27 cellular contexts compared by ENCODE assay signal in the genomic region with DNA sequence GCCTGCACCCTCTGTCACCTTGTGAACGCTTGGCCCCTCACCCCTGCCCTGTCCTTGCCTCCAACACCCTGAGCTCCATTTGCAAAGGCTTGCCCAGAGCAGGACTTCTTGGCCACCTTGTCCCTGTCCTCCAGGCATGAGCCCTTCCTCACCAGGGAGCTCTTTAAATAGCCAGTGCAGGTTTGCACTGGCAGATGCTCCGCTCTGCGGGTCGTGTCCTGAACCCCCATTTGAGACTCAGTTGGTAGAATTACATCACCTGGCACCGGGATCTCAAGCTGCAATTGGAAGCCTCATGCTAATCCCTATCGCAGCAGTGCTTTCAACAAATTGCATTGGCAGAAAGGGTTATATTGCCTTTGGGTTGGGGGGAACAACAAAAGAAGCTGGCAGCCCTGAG. TPM values are rescaled to one million over a fixed set of nuclear protein-coding genes. Genes with fewer than 3 reads are reported as not detected.
A peak's percentile ranks its signal among the peaks of the same experiment; 100 is the strongest.
DNase-seq lines count a peak whose midpoint lies in the region; ATAC-seq, FAIRE-seq and TF ChIP-seq lines count a peak whose summit lies in the region.
"Had no signal": no experiment of that assay in that cellular context is flagged by ENCODE, and none has a peak within 500 bp of the region (broad histone marks: within the 10 kb centered on the region; RNA-seq: fewer than 3 reads in every experiment).

No MANE protein-coding gene starts in this region.

- DNase-seq in HFFc6 (no peak), RWPE2 (ENCODE audit: low spot score) (no peak), endothelial cell of umbilical vein (ENCODE audit: low read depth, low spot score) (no peak), T-helper 9 cell (no peak), NCI-H1092 (lab: John Stamatoyannopoulos, UW) (no peak), DMS 273 (lab: John Stamatoyannopoulos, UW; ENCODE audit: unreplicated experiment) (no peak)
- DNase-seq: ACHN; anterior cingulate cortex; central memory CD4-positive, alpha-beta T cell; heart left ventricle; KG1; naive thymus-derived CD4-positive, alpha-beta T cell; NCI-H1436 treated with DMSO at 0.1 percent for 48 hours; NCI-H526 treated with DMSO at 0.1 percent for 48 hours; right cardiac atrium; RPMI8226; stomach; tibial artery had no signal

- H3K27me3 ChIP-seq in ACC112 (ENCODE audit: insufficient read depth, low read length) (no peaks in the 10 kb centered on the region), RWPE2 (ENCODE audit: insufficient read depth, poor library complexity, severe bottlenecking) (no peaks in the 10 kb centered on the region), endothelial cell of umbilical vein (ENCODE audit: control insufficient read depth in 2 of 2, insufficient read depth in 2 of 2, low read length in 2 of 2) (no peaks in the 10 kb centered on the region)
- H3K27me3 ChIP-seq: BLaER1, heart left ventricle, stomach, tibial artery had no signal

- no peak overlapping the region for H3K9ac ChIP-seq in endothelial cell of umbilical vein (replicated peaks; ENCODE audit: extremely low read depth, insufficient read depth, low read length)
- H3K9ac ChIP-seq: BLaER1, parathyroid adenoma had no signal

- H3K9me1 ChIP-seq in endothelial cell of umbilical vein (replicated peaks; ENCODE audit: control insufficient read depth, extremely low read depth, insufficient read depth, low read length), result no peaks in the 10 kb centered on the region

- H3K27ac ChIP-seq in ACC112 (ENCODE audit: low read depth, low read length) (peak overlapping the region; percentile 70), RWPE2 (ENCODE audit: poor library complexity, severe bottlenecking) (peak overlapping the region; percentile 68), endothelial cell of umbilical vein (ENCODE audit: insufficient read depth, low read depth, low read length) (peak overlapping the region; percentile 32)
- H3K27ac ChIP-seq: BLaER1, parathyroid adenoma, stomach, tibial artery had no signal

- dilution Hi-C loops in endothelial cell of umbilical vein (cut with MboI; ENCODE audit: extremely low pct_ligation_motif_present, low sequenced_read_pairs), result no loop called here

- intact Hi-C loops in endothelial cell of umbilical vein (cut with micrococcal nuclease), result no loop called here

- H3K9me3 ChIP-seq in RWPE2 (ENCODE audit: severe bottlenecking), result no peaks in the 10 kb centered on the region
- no peaks in the 10 kb centered on the region for H3K9me3 ChIP-seq in endothelial cell of umbilical vein (replicated peaks; ENCODE audit: control insufficient read depth, insufficient read depth, low read length)
- H3K9me3 ChIP-seq: BLaER1, heart left ventricle, stomach, tibial artery had no signal

- no peaks in the 10 kb centered on the region for H3K36me3 Mint-ChIP-seq in HFFc6 (ENCODE audit: low read depth)
- H3K36me3 Mint-ChIP-seq: WTC11 had no signal

- H3K9me3 Mint-ChIP-seq in HFFc6, result no peaks in the 10 kb centered on the region
- H3K9me3 Mint-ChIP-seq: activated naive CD4-positive, alpha-beta T cell treated with anti-CD3 and anti-CD28 coated beads, Interleukin-2, amount 50 U/mL, for 24 hours; activated T-helper 1 cell treated with anti-CD3 and anti-CD28 coated beads, Interleukin-12 subunit alpha, Interleukin-12 subunit beta, Interleukin-2, Interleukin-4 antibody, amounts not matched to agents 30 ng/mL and 10 ng/mL and 1 ng/mL, durations not matched to agents 14 hours and 24 hours and 36 hours; memory B cell; T-helper 2 cell treated with Interferon-gamma antibody and Interleukin-4, amounts not matched to agents 5 μg/mL and 100 μg/mL, for 36 hours; WTC11 had no signal

- BruUV-seq in endothelial cell of umbilical vein (replicated peaks; lab: Mats Ljungman, UMichigan), result no TSS peak

- peaks cover 2% of the 10 kb centered on the region for H3K27me3 Mint-ChIP-seq in HFFc6 (ENCODE audit: insufficient read depth)
- H3K27me3 Mint-ChIP-seq: activated naive CD4-positive, alpha-beta T cell treated with anti-CD3 and anti-CD28 coated beads, Interleukin-2, amount 50 U/mL, for 24 hours; memory B cell; naive thymus-derived CD4-positive, alpha-beta T cell had no signal

- no peaks in the 10 kb centered on the region for H3K36me3 ChIP-seq in ACC112 (ENCODE audit: insufficient read depth, low read length)
- H3K36me3 ChIP-seq in RWPE2 (ENCODE audit: low read depth), result no peaks in the 10 kb centered on the region
- no peaks in the 10 kb centered on the region for H3K36me3 ChIP-seq in endothelial cell of umbilical vein (ENCODE audit: control insufficient read depth in 2 of 2, extremely low read depth in 1 of 2, insufficient read depth in 2 of 2, low read length in 2 of 2)
- H3K36me3 ChIP-seq: heart left ventricle had no signal

- no peaks in the 10 kb centered on the region for H4K20me1 ChIP-seq in endothelial cell of umbilical vein (replicated peaks; ENCODE audit: control insufficient read depth, extremely low read depth, insufficient read depth, low read length)
- H4K20me1 ChIP-seq: BLaER1 had no signal

- FAIRE-seq in endothelial cell of umbilical vein (lab: Jason Lieb, UNC), result no peak

- peaks cover 38% of the 10 kb centered on the region for H3K4me1 Mint-ChIP-seq in HFFc6 (ENCODE audit: low read depth)
- H3K4me1 Mint-ChIP-seq: activated naive CD4-positive, alpha-beta T cell treated with anti-CD3 and anti-CD28 coated beads, Interleukin-2, amount 50 U/mL, for 24 hours; memory B cell; WTC11 had no signal

- H2AFZ ChIP-seq in ACC112 (ENCODE audit: low read length, unreplicated experiment) (no peak overlapping the region), endothelial cell of umbilical vein (ENCODE audit: low read depth, low read length) (no peak overlapping the region)
- H2AFZ ChIP-seq: parathyroid adenoma had no signal

- ATAC-seq in RWPE2 (ENCODE audit: low read depth) (no peak), HG03139 (IDR thresholded peaks at IDR 0.05; ENCODE audit: unreplicated experiment) (no peak)
- ATAC-seq: heart left ventricle; naive thymus-derived CD4-positive, alpha-beta T cell; right cardiac atrium; WTC11 had no signal

- no peak overlapping the region for H3K4me3 Mint-ChIP-seq in HFFc6
- H3K4me3 Mint-ChIP-seq: activated naive CD4-positive, alpha-beta T cell treated with anti-CD3 and anti-CD28 coated beads, Interleukin-2, amount 50 U/mL, for 24 hours; activated T-helper 1 cell treated with anti-CD3 and anti-CD28 coated beads, Interleukin-12 subunit alpha, Interleukin-12 subunit beta, Interleukin-2, Interleukin-4 antibody, amounts not matched to agents 30 ng/mL and 10 ng/mL and 1 ng/mL, durations not matched to agents 14 hours and 24 hours and 36 hours; memory B cell; T-helper 2 cell treated with Interferon-gamma antibody and Interleukin-4, amounts not matched to agents 5 μg/mL and 100 μg/mL, for 36 hours; WTC11 had no signal

- no peak for TF ChIP-seq CTCF in HFFc6 (IDR thresholded peaks at IDR 0.05)
- TF ChIP-seq CTCF in RWPE2 (IDR thresholded peaks at IDR 0.05; ENCODE audit: poor library complexity, severe bottlenecking), result no peak
- TF ChIP-seq CTCF in endothelial cell of umbilical vein (IDR thresholded peaks at IDR 0.05; ENCODE audit: extremely low read depth in 1 of 2, insufficient read depth in 1 of 2, low read depth in 1 of 2, low read length in 2 of 2), result no peak

- POLR2A ChIA-PET in endothelial cell of umbilical vein (lab: Charles Lee), result no interaction called here

- H3K27ac Mint-ChIP-seq in HFFc6, result peak overlapping the region; percentile 69
- H3K27ac Mint-ChIP-seq: activated naive CD4-positive, alpha-beta T cell treated with anti-CD3 and anti-CD28 coated beads, Interleukin-2, amount 50 U/mL, for 24 hours; activated T-helper 1 cell treated with anti-CD3 and anti-CD28 coated beads, Interleukin-12 subunit alpha, Interleukin-12 subunit beta, Interleukin-2, Interleukin-4 antibody, amounts not matched to agents 30 ng/mL and 10 ng/mL and 1 ng/mL, durations not matched to agents 14 hours and 24 hours and 36 hours; memory B cell; naive thymus-derived CD4-positive, alpha-beta T cell; T-helper 2 cell treated with Interferon-gamma antibody and Interleukin-4, amounts not matched to agents 5 μg/mL and 100 μg/mL, for 36 hours; WTC11 had no signal

- TF ChIP-seq POLR2A in endothelial cell of umbilical vein (IDR thresholded peaks at IDR 0.05; ENCODE audit: low read depth, low read length), result no peak

- H3K4me2 ChIP-seq in endothelial cell of umbilical vein (ENCODE audit: insufficient read depth, low read length), result no peak overlapping the region
- H3K4me2 ChIP-seq: BLaER1 had no signal

- H3K4me1 ChIP-seq in ACC112 (ENCODE audit: control insufficient read depth, insufficient read depth, low read length, unreplicated experiment) (peaks cover 37% of the 10 kb centered on the region), RWPE2 (ENCODE audit: insufficient read depth, poor library complexity, severe bottlenecking) (peaks cover 37% of the 10 kb centered on the region), endothelial cell of umbilical vein (ENCODE audit: control insufficient read depth, extremely low read depth, insufficient read depth, low read length) (peaks cover 34% of the 10 kb centered on the region)
- H3K4me1 ChIP-seq: parathyroid adenoma had no signal

- H3K4me3 ChIP-seq in ACC112 (ENCODE audit: low read depth, low read length) (no peak overlapping the region), RWPE2 (ENCODE audit: severe bottlenecking) (no peak overlapping the region), endothelial cell of umbilical vein (replicated peaks in 1 of 3; ENCODE audit: insufficient read depth in 1 of 3, low read depth in 1 of 3, low read length in 3 of 3) (no peak overlapping the region)
- H3K4me3 ChIP-seq: BLaER1, heart left ventricle, stomach, tibial artery had no signal

- H3K79me2 ChIP-seq in ACC112 (ENCODE audit: control insufficient read depth, insufficient read depth, low read length, unreplicated experiment) (no peaks in the 10 kb centered on the region), endothelial cell of umbilical vein (ENCODE audit: control insufficient read depth, insufficient read depth, low read length) (no peaks in the 10 kb centered on the region)
- H3K79me2 ChIP-seq: parathyroid adenoma had no signal

- CTCF ChIA-PET in endothelial cell of umbilical vein (lab: Charles Lee), result interaction anchor here (1.2 to 2.1 kb wide), 4 partner anchors 14 to 335 kb away, joined by 3 to 5 read pairs (median 4); no protein-coding TSS in a partner anchor

TF ChIP-seq in endothelial cell of umbilical vein, 7 proteins besides CTCF, POLR2A, EP300 and RAD21 (continues in another document):
- TF ChIP-seq EZH2 (IDR thresholded peaks at IDR 0.05; ENCODE audit: borderline replicate concordance, low read depth, low read length, severe bottlenecking) (no peak), JUN (IDR thresholded peaks at IDR 0.05; ENCODE audit: borderline replicate concordance, insufficient read depth, insufficient read length, low read depth) (no peak)

RNA-seq across cellular contexts. Expression of a gene that starts 46.9 kb away (rescaled TPM):
- total RNA-seq in HFFc6 (2021; fragmentation: NEBNext Ultra II Directional; extraction: Animal tissue kit (Norgen Biotek cat#: 25700)), result under 1 TPM in 1 of 6 experiments, not detected in 5; 0.08 TPM
- not detected in 2 replicates for total RNA-seq in endothelial cell of umbilical vein
- 0.05 and 0.06 TPM in 2 replicates for polyA plus RNA-seq in endothelial cell of umbilical vein
- 0.05 and 0.06 TPM in 2 replicates for polyA plus RNA-seq in endothelial cell of umbilical vein (2011; cell fraction: cytosol; rRNA removed)
- 0.05 and 0.06 TPM in 2 replicates for polyA plus RNA-seq in endothelial cell of umbilical vein (2011; cell fraction: nucleus; rRNA removed)
- polyA plus RNA-seq in endothelial cell of umbilical vein (2012), result 0.12 and 0.25 TPM in 2 replicates
- not detected in 2 replicates for polyA minus RNA-seq in endothelial cell of umbilical vein
- polyA minus RNA-seq in endothelial cell of umbilical vein (2011; cell fraction: cytosol; rRNA and poly(A)+ RNA removed), result not detected
- not detected in 2 replicates for polyA minus RNA-seq in endothelial cell of umbilical vein (2011; cell fraction: nucleus; rRNA and poly(A)+ RNA removed)
- total RNA-seq: activated T-helper 1 cell treated with anti-CD3 and anti-CD28 coated beads, Interleukin-12 subunit alpha, Interleukin-12 subunit beta, Interleukin-2, Interleukin-4 antibody, amounts not matched to agents 30 ng/mL and 10 ng/mL and 1 ng/mL, durations not matched to agents 14 hours and 24 hours and 36 hours had no signal
- polyA plus RNA-seq: naive thymus-derived CD4-positive, alpha-beta T cell had no signal
